15 cellular contexts compared by ENCODE assay signal in the genomic region with DNA sequence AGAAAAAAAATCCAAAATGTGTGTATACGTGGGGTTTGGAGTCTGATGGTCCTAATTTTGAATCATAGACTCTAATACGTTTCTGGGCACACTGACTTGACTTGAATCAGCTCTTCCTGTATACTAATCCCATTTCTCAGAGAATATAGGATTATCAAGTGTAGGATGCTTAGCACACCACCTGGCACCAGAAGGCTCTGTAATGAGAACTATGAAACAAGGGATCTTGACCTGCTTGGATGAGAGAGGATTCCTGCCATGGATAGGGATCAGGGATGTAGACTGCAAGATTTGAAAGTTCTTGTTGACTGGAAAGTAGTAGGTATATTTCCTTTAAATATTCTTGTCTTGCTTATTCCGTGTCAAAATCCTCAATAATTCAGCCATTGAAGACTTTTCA.
"Had no signal": no experiment of that assay in that cellular context is flagged by ENCODE, and none has a peak within 500 bp of the region (broad histone marks: within the 10 kb centered on the region; RNA-seq: fewer than 3 reads in every experiment).

No MANE protein-coding gene starts in this region.

- H3K27me3 Mint-ChIP-seq: activated naive CD4-positive, alpha-beta T cell treated with anti-CD3 and anti-CD28 coated beads, Interleukin-2, amount 10 ng/mL, durations not matched to agents 7 days and 5 days; effector memory CD8-positive, alpha-beta T cell had no signal

- H3K27ac ChIP-seq: epithelial cell of prostate, gastroesophageal sphincter, left ventricle myocardium inferior, pancreas, tibial nerve had no signal

- H3K9me3 ChIP-seq: gastroesophageal sphincter, left ventricle myocardium inferior, pancreas, tibial nerve had no signal

- H3K9me3 Mint-ChIP-seq: activated naive CD4-positive, alpha-beta T cell treated with anti-CD3 and anti-CD28 coated beads, Interleukin-2, amount 10 ng/mL, durations not matched to agents 7 days and 5 days; activated T-helper 2 cell treated with anti-CD3 and anti-CD28 coated beads, Interferon-gamma antibody, Interleukin-2, Interleukin-4, amounts not matched to agents 10 μg/mL and 5 μg/mL and 100 μg/mL, durations not matched to agents 14 hours and 24 hours and 36 hours; effector memory CD8-positive, alpha-beta T cell had no signal

- ATAC-seq: activated CD8-positive, alpha-beta T cell treated with anti-CD3 and anti-CD28 coated beads, Interleukin-2, amount 10 ng/mL, durations not matched to agents 7 days and 5 days; effector memory CD8-positive, alpha-beta T cell; gastroesophageal sphincter; pancreas had no signal

- H3K36me3 ChIP-seq: gastroesophageal sphincter, left ventricle myocardium inferior, pancreas, tibial nerve had no signal

- H3K27ac Mint-ChIP-seq: activated CD8-positive, alpha-beta T cell treated with anti-CD3 and anti-CD28 coated beads, Interleukin-2, amount 10 ng/mL, durations not matched to agents 7 days and 5 days; activated naive CD4-positive, alpha-beta T cell treated with anti-CD3 and anti-CD28 coated beads, Interleukin-2, amount 10 ng/mL, durations not matched to agents 7 days and 5 days; activated T-helper 2 cell treated with anti-CD3 and anti-CD28 coated beads, Interferon-gamma antibody, Interleukin-2, Interleukin-4, amounts not matched to agents 10 μg/mL and 5 μg/mL and 100 μg/mL, durations not matched to agents 14 hours and 24 hours and 36 hours had no signal

- H3K4me3 Mint-ChIP-seq: activated CD8-positive, alpha-beta T cell treated with anti-CD3 and anti-CD28 coated beads, Interleukin-2, amount 10 ng/mL, durations not matched to agents 7 days and 5 days; activated naive CD4-positive, alpha-beta T cell treated with anti-CD3 and anti-CD28 coated beads, Interleukin-2, amount 10 ng/mL, durations not matched to agents 7 days and 5 days; effector memory CD8-positive, alpha-beta T cell had no signal

- H3K4me3 ChIP-seq: gastroesophageal sphincter, left ventricle myocardium inferior, pancreas, tibial nerve had no signal

- H3K27me3 ChIP-seq: gastroesophageal sphincter, pancreas, tibial nerve had no signal

- DNase-seq: activated CD8-positive, alpha-beta T cell treated with anti-CD3 and anti-CD28 coated beads, Interleukin-2, amount 10 ng/mL, durations not matched to agents 7 days and 5 days; activated naive CD4-positive, alpha-beta T cell treated with anti-CD3 and anti-CD28 coated beads, Interleukin-2, amount 10 ng/mL, durations not matched to agents 7 days and 5 days; effector memory CD8-positive, alpha-beta T cell; kidney; left ventricle myocardium inferior; mesendoderm; pancreas; retina; stimulated activated CD4-positive, alpha-beta T cell treated with anti-CD3 and anti-CD28 coated beads, Interleukin-15, amount 100 ng/mL, for 24 hours; stimulated activated CD4-positive, alpha-beta T cell treated with anti-CD3 and anti-CD28 coated beads, Interleukin-4, amount 100 ng/mL, for 24 hours; T-helper 9 cell had no signal
